7 cellular contexts compared by ENCODE assay signal in the genomic region with DNA sequence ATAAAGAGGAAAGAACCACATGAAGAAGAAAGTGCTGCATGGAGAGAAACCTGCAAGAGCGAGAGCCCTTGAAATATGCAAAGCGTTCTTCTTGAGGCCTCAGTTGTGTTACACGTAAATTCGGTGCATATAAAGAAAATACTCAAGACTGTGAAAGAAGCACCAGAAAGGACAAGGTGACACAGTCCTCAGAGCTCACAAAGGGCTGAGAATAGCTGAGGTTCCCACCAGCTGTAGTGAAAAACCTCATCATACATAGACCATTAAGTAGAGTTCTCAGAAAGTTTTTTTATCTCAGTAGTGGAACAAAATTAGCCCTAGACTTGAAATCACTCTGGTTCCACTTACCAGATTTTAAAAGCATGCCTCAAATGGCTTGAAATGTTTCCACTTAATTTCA.
"Had no signal": no experiment of that assay in that cellular context is flagged by ENCODE, and none has a peak within 500 bp of the region (broad histone marks: within the 10 kb centered on the region; RNA-seq: fewer than 3 reads in every experiment).

No MANE protein-coding gene starts in this region.

- FAIRE-seq: G401.6, GM12878, GM12891, GM12892, GM18507, GM19239 had no signal

- ATAC-seq: GM12878 had no signal

- DNase-seq: GF-D8 had no signal

- H3K4me3 ChIP-seq: GM12878 had no signal
